In the genomic region with DNA sequence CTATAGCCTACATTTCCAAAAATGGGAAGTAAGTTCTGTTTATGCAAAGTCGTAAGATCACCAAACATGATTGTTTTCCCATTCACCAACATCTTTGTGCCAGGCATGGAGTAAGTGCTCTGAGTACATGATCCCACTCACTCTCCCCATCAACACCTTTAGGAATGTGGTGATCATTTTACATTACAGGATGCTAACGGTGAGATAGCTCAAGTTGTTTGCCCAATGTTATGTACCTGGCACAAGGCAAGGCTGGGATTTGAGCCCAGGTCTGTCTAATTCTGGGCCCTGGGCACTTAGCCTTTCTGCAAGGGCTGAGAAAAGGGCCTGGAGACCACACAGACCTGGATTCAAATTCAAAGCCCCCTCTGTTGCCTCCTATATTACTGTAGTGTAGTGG, we compare ENCODE assay signal across 24 cellular contexts.
"Had no signal": no experiment of that assay in that cellular context is flagged by ENCODE, and none has a peak within 500 bp of the region (broad histone marks: within the 10 kb centered on the region; RNA-seq: fewer than 3 reads in every experiment).

No MANE protein-coding gene starts in this region.

- H3K36me3 ChIP-seq: neural progenitor cell, pancreas, prostate gland, right atrium auricular region, right lobe of liver, sigmoid colon, stomach, thoracic aorta, thyroid gland, transverse colon, upper lobe of right lung, uterus had no signal

- H3K4me2 ChIP-seq: neural progenitor cell had no signal

- H3K27ac ChIP-seq: neural progenitor cell, pancreas, prostate gland, right atrium auricular region, right lobe of liver, sigmoid colon, stomach, thoracic aorta, thyroid gland, transverse colon, upper lobe of right lung, uterus had no signal

- H3K4me1 ChIP-seq: pancreas, prostate gland, right atrium auricular region, right lobe of liver, upper lobe of right lung had no signal

- DNase-seq: naive thymus-derived CD4-positive, alpha-beta T cell; natural killer cell; nucleus accumbens; pancreas; retina; right lobe of liver; sigmoid colon; small intestine; stimulated activated CD4-positive, alpha-beta T cell treated with anti-CD3 and anti-CD28 coated beads, Interleukin-15, amount 100 ng/mL, for 24 hours; stimulated activated CD4-positive, alpha-beta T cell treated with anti-CD3 and anti-CD28 coated beads, Interleukin-2, amount 100 ng/mL, for 24 hours; stimulated activated CD4-positive, alpha-beta T cell treated with anti-CD3 and anti-CD28 coated beads, Interleukin-2, amount 100 ng/mL, for 48 hours; stimulated activated CD4-positive, alpha-beta T cell treated with anti-CD3 and anti-CD28 coated beads, Interleukin-4, amount 100 ng/mL, for 24 hours; stimulated activated naive B cell treated with anti-CD40 and anti-IgM and Interleukin-4, amounts not matched to agents 10 μg/mL and 1 μg/mL and 100 μg/mL, for 72 hours; stimulated activated naive CD4-positive, alpha-beta T cell treated with Interleukin-2 at 50 U/mL for 16 hours; stomach; thyroid gland; transverse colon; upper lobe of right lung; uterus had no signal

- H3K9ac ChIP-seq: neural progenitor cell had no signal

- H3K9me3 ChIP-seq: pancreas, prostate gland, right atrium auricular region, right lobe of liver, sigmoid colon, stomach, thoracic aorta, thyroid gland, transverse colon, upper lobe of right lung, uterus had no signal

- FAIRE-seq: pancreas, small intestine had no signal

- H3K4me3 ChIP-seq: neural progenitor cell, pancreas, prostate gland, right atrium auricular region, right lobe of liver, sigmoid colon, stomach, thoracic aorta, thyroid gland, transverse colon, upper lobe of right lung, uterus had no signal

- H2AFZ ChIP-seq: neural progenitor cell had no signal

- H3K27me3 ChIP-seq: neural progenitor cell, pancreas, right atrium auricular region, right lobe of liver, sigmoid colon, stomach, thyroid gland, transverse colon, upper lobe of right lung, uterus had no signal

- ATAC-seq: naive thymus-derived CD4-positive, alpha-beta T cell; natural killer cell; pancreas; right lobe of liver; stimulated activated effector memory CD8-positive, alpha-beta T cell treated with anti-CD3 and anti-CD28 coated beads, Interleukin-12 subunit alpha, Interleukin-12 subunit beta, amount 100 ng/mL, for 72 hours; stimulated activated naive B cell treated with anti-CD40 and anti-IgM and Interleukin-4, amounts not matched to agents 10 μg/mL and 1 μg/mL and 100 μg/mL, for 72 hours; upper lobe of right lung had no signal
